Comparison of ENCODE assay signal across 8 cellular contexts in the genomic region with DNA sequence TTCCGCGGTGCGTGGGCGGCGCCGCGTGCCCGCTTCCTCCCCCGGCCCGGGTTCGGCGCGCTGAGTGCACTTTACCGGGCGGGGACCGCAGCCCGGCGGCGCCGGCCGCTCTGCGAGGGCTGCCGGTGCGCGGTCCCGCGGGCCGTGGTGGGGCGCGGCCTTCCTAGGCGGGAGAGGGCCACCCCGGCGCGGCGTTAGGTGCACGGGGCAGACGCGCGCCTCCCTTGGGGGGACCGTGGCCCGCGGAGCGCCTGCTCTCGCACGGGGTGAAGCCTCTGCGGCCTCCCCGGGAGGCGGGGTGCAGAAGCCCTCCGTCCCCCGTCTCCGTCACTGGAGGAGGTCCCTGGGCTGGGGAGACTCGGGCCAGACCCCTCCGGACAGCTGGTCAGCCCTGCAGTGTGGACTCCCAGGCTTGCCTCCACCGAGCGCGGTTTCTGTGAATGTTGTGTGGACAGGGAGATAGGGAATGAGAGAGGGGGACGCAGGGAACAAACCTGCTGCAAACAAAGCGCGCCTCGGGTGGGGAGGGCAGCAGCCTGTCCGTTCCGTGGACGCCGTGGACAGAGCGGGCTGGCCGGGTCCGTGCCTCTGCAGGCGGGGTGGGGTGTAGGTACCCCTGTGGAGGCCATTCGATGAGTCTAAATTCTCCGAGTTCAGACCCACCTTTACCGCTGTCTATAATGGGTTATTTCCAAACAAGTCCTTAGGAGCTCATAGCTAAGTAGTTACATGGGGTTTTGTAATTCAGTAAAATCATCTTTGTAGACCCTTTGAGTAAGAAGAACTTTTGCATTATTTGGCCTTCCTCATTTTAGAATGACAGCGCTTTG. TPM values are rescaled to one million over a fixed set of nuclear protein-coding genes. Genes with fewer than 3 reads are reported as not detected.
DNase-seq lines count a peak whose midpoint lies in the region; ATAC-seq and TF ChIP-seq lines count a peak whose summit lies in the region.

No MANE protein-coding gene starts in this region.

- H3K9me3 ChIP-seq in PC-9 (ENCODE audit: insufficient read depth, low read depth) = no peaks in the 10 kb centered on the region
- H3K9me3 ChIP-seq in mononuclear cell (ENCODE audit: low read depth, low read length) = no peaks in the 10 kb centered on the region

- H3K27ac Mint-ChIP-seq in activated T-cell treated with anti-CD3 and anti-CD28 coated beads, Interleukin-2, amount 50 U/mL, for 72 hours = no peak overlapping the region

- CTCF ChIA-PET in PC-9 (lab: Charles Lee) = no interaction called here

- H3K9me3 Mint-ChIP-seq in activated T-cell treated with anti-CD3 and anti-CD28 coated beads, Interleukin-2, amount 50 U/mL, for 72 hours = no peaks in the 10 kb centered on the region

- no TSS peak for BruUV-seq in PC-9 (replicated peaks; lab: Mats Ljungman, UMichigan)

- H3F3A ChIP-seq in PC-9 (ENCODE audit: insufficient read depth, low read depth) = no peaks in the 10 kb centered on the region

- H3K4me2 ChIP-seq in PC-9 = peak overlapping the region; percentile 84

- peak in 1 of 2 donors; percentile 64 for DNase-seq in activated T-cell treated with anti-CD3 and anti-CD28 coated beads, Interleukin-2, amount 50 U/mL, for 72 hours
- DNase-seq in activated T-cell treated with anti-CD3 and anti-CD28 coated beads, Interleukin-2, amount 50 U/mL, for 1 hour = no peak
- DNase-seq in PC-9 (peak in 1 of 2 experiments; percentile 37), ecto neural progenitor cell (ENCODE audit: low spot score) (peak; percentile 72), GM19240 (ENCODE audit: insufficient read length, low spot score) (no peak), T1000 (lab: John Stamatoyannopoulos, UW) (no peak)

- H3K4me3 Mint-ChIP-seq in activated T-cell treated with anti-CD3 and anti-CD28 coated beads, Interleukin-2, amount 50 U/mL, for 72 hours = peak overlapping the region; percentile 87 to 90

- H3K36me3 ChIP-seq in PC-9 (ENCODE audit: low read depth) = no peaks in the 10 kb centered on the region

- peaks cover 33% of the 10 kb centered on the region for H3K4me1 Mint-ChIP-seq in activated T-cell treated with anti-CD3 and anti-CD28 coated beads, Interleukin-2, amount 50 U/mL, for 72 hours (ENCODE audit: low read depth)

- H3K79me2 ChIP-seq in PC-9 (ENCODE audit: low read depth) = 0 out of 2 replicates have a peak, but pooled peaks cover 11% of the 10 kb centered on the region

- H3K27me3 ChIP-seq in PC-9 (ENCODE audit: insufficient read depth, low read depth) (no peaks in the 10 kb centered on the region), mononuclear cell (ENCODE audit: insufficient read depth, low read length) (no peaks in the 10 kb centered on the region)

- ATAC-seq in activated T-cell treated with anti-CD3 and anti-CD28 coated beads, Interleukin-2, amount 50 U/mL, for 72 hours (replicated peaks in 1 of 2) = peak; percentile 30 to 47
- ATAC-seq in HG02852 (IDR thresholded peaks at IDR 0.05; ENCODE audit: unreplicated experiment) = peak; percentile 26

- TF ChIP-seq CTCF in PC-9 (conservative IDR thresholded peaks at IDR 0.05) = no peak

- no peak overlapping the region for H3K27ac ChIP-seq in PC-9

- no peaks in the 10 kb centered on the region; the same call in 1 of the 2 replicates for H4K20me1 ChIP-seq in PC-9 (ENCODE audit: insufficient read depth)

- H3K4me3 ChIP-seq in PC-9 = peak overlapping the region; percentile 75
- H3K4me3 ChIP-seq in mononuclear cell (ENCODE audit: low read length) = peak overlapping the region; percentile 77

- H3K27me3 Mint-ChIP-seq in activated T-cell treated with anti-CD3 and anti-CD28 coated beads, Interleukin-2, amount 50 U/mL, for 72 hours (ENCODE audit: low read depth) = no peaks in the 10 kb centered on the region

- intact Hi-C loops in PC-9 (cut with micrococcal nuclease; ENCODE audit: unreplicated experiment) = loop anchor here (1.0 kb wide), 1 partner anchor 104 kb away; a partner anchor contains a TSS

- POLR2A ChIA-PET in PC-9 (lab: Charles Lee; ENCODE audit: unreplicated experiment) = no interaction called here

- peaks cover 0 to 4% of the 10 kb centered on the region in 2 donors for H3K36me3 Mint-ChIP-seq in activated T-cell treated with anti-CD3 and anti-CD28 coated beads, Interleukin-2, amount 50 U/mL, for 72 hours (ENCODE audit: insufficient read depth in 2 of 2)

- H2AFZ ChIP-seq in PC-9 = peak overlapping the region; percentile 72

- H3K9me2 ChIP-seq in PC-9 (ENCODE audit: insufficient read depth) = no peaks in the 10 kb centered on the region

- H3K4me1 ChIP-seq in PC-9 (replicated peaks; ENCODE audit: insufficient read depth) = no peaks in the 10 kb centered on the region
- H3K4me1 ChIP-seq in mononuclear cell (ENCODE audit: insufficient read depth, low read length) = peaks cover 16% of the 10 kb centered on the region

RNA-seq across cellular contexts. Expression of a gene that starts 0.7 kb away (rescaled TPM):
- total RNA-seq in activated T-cell treated with anti-CD3 and anti-CD28 coated beads, Interleukin-2, amount 50 U/mL, for 72 hours = 100 to 1,000 TPM; 112 to 134 TPM
- total RNA-seq in PC-9 (2021) (111 and 115 TPM in 2 replicates), mononuclear cell (20.5 TPM)

RNA-seq across cellular contexts. Expression of a gene that starts 17.2 kb away (rescaled TPM):
- 1 to 10 TPM; 3.5 to 4.3 TPM for total RNA-seq in activated T-cell treated with anti-CD3 and anti-CD28 coated beads, Interleukin-2, amount 50 U/mL, for 72 hours
- 14.0 and 22.5 TPM in 2 replicates for total RNA-seq in PC-9 (2021)
- total RNA-seq in mononuclear cell = 0.73 TPM

RNA-seq across cellular contexts. Expression of a gene that starts 36.1 kb away (rescaled TPM):
- total RNA-seq in activated T-cell treated with anti-CD3 and anti-CD28 coated beads, Interleukin-2, amount 50 U/mL, for 72 hours = 10 to 100 TPM; 39.6 to 47.8 TPM
- total RNA-seq in PC-9 (2021) (28.8 and 34.1 TPM in 2 replicates), mononuclear cell (7.2 TPM)

RNA-seq across cellular contexts. Expression of a gene that starts 54.1 kb away (rescaled TPM):
- 1 to 10 TPM; 2.5 to 3.1 TPM for total RNA-seq in activated T-cell treated with anti-CD3 and anti-CD28 coated beads, Interleukin-2, amount 50 U/mL, for 72 hours
- total RNA-seq in PC-9 (2021) (7.9 and 11.0 TPM in 2 replicates), mononuclear cell (0.63 TPM)
